8 cellular contexts compared by ENCODE assay signal in the genomic region with DNA sequence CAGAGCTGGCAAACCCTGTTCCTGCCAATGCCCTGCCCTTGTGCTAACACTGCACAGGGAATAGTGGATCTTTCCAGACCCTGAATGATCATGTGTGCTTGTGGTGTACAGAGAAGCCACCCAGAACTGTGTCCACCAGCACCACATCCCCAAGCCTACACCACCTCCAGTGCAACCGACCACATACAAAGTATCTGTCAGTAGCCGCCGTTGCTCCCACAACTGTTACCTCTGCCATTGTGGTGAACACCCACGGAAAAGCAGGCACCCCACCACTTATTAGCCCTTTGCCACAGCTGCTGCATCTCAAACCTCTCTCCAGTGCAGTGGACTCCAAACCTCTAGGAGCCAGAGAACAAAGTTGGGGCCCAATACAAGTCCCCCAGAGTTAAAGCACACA.
"Had no signal": no experiment of that assay in that cellular context is flagged by ENCODE, and none has a peak within 500 bp of the region (broad histone marks: within the 10 kb centered on the region; RNA-seq: fewer than 3 reads in every experiment).

No MANE protein-coding gene starts in this region.

- H3K4me3 Mint-ChIP-seq: GM23338, HFFc6 had no signal

- DNase-seq: H7, HFFc6, IMR-90, KG1 had no signal

- H3K4me1 Mint-ChIP-seq: GM23338 had no signal

- H3K36me3 ChIP-seq: HAP-1 had no signal

- H3K27ac Mint-ChIP-seq: GM23338, HFFc6 had no signal

- H3K4me2 ChIP-seq: GM23338 had no signal

- ATAC-seq: GM23338, HCT116, K562 had no signal

- H3K9me3 ChIP-seq: HAP-1 had no signal

- H3K4me3 ChIP-seq: GM23338, HAP-1, K562 had no signal

- H3K4me1 ChIP-seq: HAP-1 had no signal

- H2AFZ ChIP-seq: GM23338 had no signal
